In genomic region chr5:38531518-38531917, GRCh38 we compare ENCODE assay signal across 23 cellular contexts. TPM values are rescaled to one million over a fixed set of nuclear protein-coding genes. Genes with fewer than 3 reads are reported as not detected.
"Had no signal": no experiment of that assay in that cellular context is flagged by ENCODE, and none has a peak within 500 bp of the region (broad histone marks: within the 10 kb centered on the region; RNA-seq: fewer than 3 reads in every experiment).

No MANE protein-coding gene starts in this region.

- H3K27ac ChIP-seq: epithelial cell of prostate, skin epidermis, stomach, testis had no signal

- H3K27me3 Mint-ChIP-seq: progenitor cell of endocrine pancreas had no signal

- ATAC-seq: activated CD8-positive, alpha-beta memory T cell treated with anti-CD3 and anti-CD28 coated beads, Interleukin-2, amount 10 ng/mL, durations not matched to agents 7 days and 5 days; activated T-helper 17 cell treated with anti-CD3 and anti-CD28 coated beads, Interleukin-2, amount 50 U/mL, for 72 hours; left lung had no signal

- H3K27ac Mint-ChIP-seq: activated CD4-positive, alpha-beta memory T cell treated with anti-CD3 and anti-CD28 coated beads, Interleukin-2, amount 10 ng/mL, durations not matched to agents 7 days and 5 days; activated CD8-positive, alpha-beta memory T cell treated with anti-CD3 and anti-CD28 coated beads, Interleukin-2, amount 10 ng/mL, durations not matched to agents 7 days and 5 days; activated naive CD8-positive, alpha-beta T cell treated with anti-CD3 and anti-CD28 coated beads, Interleukin-2, amount 10 ng/mL, durations not matched to agents 7 days and 5 days; activated T-helper 17 cell treated with anti-CD3 and anti-CD28 coated beads, Interleukin-2, amount 50 U/mL, for 72 hours; endodermal cell; nephron progenitor cell had no signal

- H3K4me3 Mint-ChIP-seq: activated CD4-positive, alpha-beta memory T cell treated with anti-CD3 and anti-CD28 coated beads, Interleukin-2, amount 10 ng/mL, durations not matched to agents 7 days and 5 days; activated CD8-positive, alpha-beta memory T cell treated with anti-CD3 and anti-CD28 coated beads, Interleukin-2, amount 10 ng/mL, durations not matched to agents 7 days and 5 days; activated naive CD8-positive, alpha-beta T cell treated with anti-CD3 and anti-CD28 coated beads, Interleukin-2, amount 10 ng/mL, durations not matched to agents 7 days and 5 days; activated T-helper 17 cell treated with anti-CD3 and anti-CD28 coated beads, Interleukin-2, amount 50 U/mL, for 72 hours; endodermal cell; nephron progenitor cell had no signal

- H3K4me1 Mint-ChIP-seq: activated naive CD8-positive, alpha-beta T cell treated with anti-CD3 and anti-CD28 coated beads, Interleukin-2, amount 10 ng/mL, durations not matched to agents 7 days and 5 days; activated T-helper 17 cell treated with anti-CD3 and anti-CD28 coated beads, Interleukin-2, amount 50 U/mL, for 72 hours had no signal

- H3K36me3 ChIP-seq: left lung had no signal

- H3K9me3 Mint-ChIP-seq: activated CD4-positive, alpha-beta memory T cell treated with anti-CD3 and anti-CD28 coated beads, Interleukin-2, amount 10 ng/mL, durations not matched to agents 7 days and 5 days; activated naive CD8-positive, alpha-beta T cell treated with anti-CD3 and anti-CD28 coated beads, Interleukin-2, amount 10 ng/mL, durations not matched to agents 7 days and 5 days; activated T-helper 17 cell treated with anti-CD3 and anti-CD28 coated beads, Interleukin-2, amount 50 U/mL, for 72 hours had no signal

- H3K4me1 ChIP-seq: testis had no signal

- H3K9me3 ChIP-seq: left lung, stomach, testis, upper lobe of left lung had no signal

- H3K36me3 Mint-ChIP-seq: activated CD8-positive, alpha-beta memory T cell treated with anti-CD3 and anti-CD28 coated beads, Interleukin-2, amount 10 ng/mL, durations not matched to agents 7 days and 5 days; activated naive CD8-positive, alpha-beta T cell treated with anti-CD3 and anti-CD28 coated beads, Interleukin-2, amount 10 ng/mL, durations not matched to agents 7 days and 5 days had no signal

- H3K27me3 ChIP-seq: left lung, right atrium auricular region, stomach, testis, upper lobe of left lung had no signal

- H3K4me3 ChIP-seq: left lung, right atrium auricular region, skin epidermis, stomach, testis, upper lobe of left lung had no signal

- DNase-seq: activated CD4-positive, alpha-beta memory T cell treated with anti-CD3 and anti-CD28 coated beads, Interleukin-2, amount 10 ng/mL, durations not matched to agents 7 days and 5 days; activated CD4-positive, alpha-beta T cell treated with anti-CD3 and anti-CD28 coated beads for 48 hours; activated CD4-positive, CD25-positive, alpha-beta regulatory T cell; activated CD8-positive, alpha-beta memory T cell treated with anti-CD3 and anti-CD28 coated beads, Interleukin-2, amount 10 ng/mL, durations not matched to agents 7 days and 5 days; activated naive CD4-positive, alpha-beta T cell; activated naive CD8-positive, alpha-beta T cell treated with anti-CD3 and anti-CD28 coated beads, Interleukin-2, amount 10 ng/mL, durations not matched to agents 7 days and 5 days; central memory CD4-positive, alpha-beta T cell; foreskin fibroblast; kidney; left lung; mammary epithelial cell; nephron progenitor cell; stimulated activated CD4-positive, alpha-beta T cell treated with anti-CD3 and anti-CD28 coated beads, Interleukin-4, amount 100 ng/mL, for 1 hour; stomach; T-helper 9 cell; testis; upper lobe of left lung had no signal

RNA-seq across cellular contexts. Expression of gene LIFR, which starts 24.9 kb away (rescaled TPM):
- total RNA-seq: activated CD8-positive, alpha-beta memory T cell treated with anti-CD3 and anti-CD28 coated beads, Interleukin-2, amount 10 ng/mL, durations not matched to agents 7 days and 5 days; activated naive CD8-positive, alpha-beta T cell treated with anti-CD3 and anti-CD28 coated beads, Interleukin-2, amount 10 ng/mL, durations not matched to agents 7 days and 5 days had no signal
